ENCODE assay signal across 14 cellular contexts in the genomic region with DNA sequence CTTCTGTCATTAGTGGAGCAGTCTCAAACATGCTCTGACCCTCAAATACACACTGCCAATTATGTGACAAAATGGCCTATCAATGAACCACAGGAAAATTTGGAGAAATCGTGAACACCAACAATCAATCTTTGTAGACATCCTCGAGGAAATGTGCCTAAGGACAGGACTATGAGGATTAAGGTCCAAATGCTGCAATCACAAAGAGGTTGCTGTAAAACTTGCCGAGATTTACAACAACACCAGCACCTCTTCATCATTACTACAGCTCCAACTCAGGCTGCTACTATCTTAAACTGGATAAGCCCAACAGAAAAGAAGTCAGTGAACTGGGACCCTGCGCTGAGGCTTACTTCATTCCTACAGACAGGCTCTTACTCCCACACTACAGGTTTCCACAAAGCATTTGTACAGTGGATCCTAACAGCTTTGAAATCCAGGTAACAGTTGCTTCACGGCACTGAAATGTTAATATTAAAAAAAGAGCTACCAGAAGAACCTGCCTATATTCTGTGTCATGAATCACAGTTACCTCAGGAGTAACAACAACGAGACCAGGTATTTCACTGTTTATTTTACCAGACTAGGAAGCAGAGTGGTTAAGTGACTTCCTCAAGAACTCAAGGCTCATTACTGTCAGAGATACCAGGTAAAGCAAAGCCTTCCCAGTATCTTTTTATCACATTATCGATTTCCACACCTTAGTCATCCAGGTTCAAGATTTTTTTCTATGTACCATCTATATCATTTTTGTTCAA. TPM values are rescaled to one million over a fixed set of nuclear protein-coding genes. Genes with fewer than 3 reads are reported as not detected.
DNase-seq lines count a peak whose midpoint lies in the region; ATAC-seq, FAIRE-seq and TF ChIP-seq lines count a peak whose summit lies in the region.
"Had no signal": no experiment of that assay in that cellular context is flagged by ENCODE, and none has a peak within 500 bp of the region (broad histone marks: within the 10 kb centered on the region; RNA-seq: fewer than 3 reads in every experiment).

No MANE protein-coding gene starts in this region.

- DNase-seq in WTC11 (ENCODE audit: low spot score) (no peak), keratinocyte (ENCODE audit: low read depth, low spot score) (no peak), renal cortical epithelial cell (ENCODE audit: low read depth) (peak; percentile 60), Ammon's horn (ENCODE audit: low spot score) (no peak), LoVo (ENCODE audit: low spot score) (no peak)
- DNase-seq in activated CD4-positive, alpha-beta T cell treated with anti-CD3 and anti-CD28 coated beads, Interleukin-2, amount 50 U/mL, for 48 hours, result no peak
- DNase-seq: amygdala; COR-L47; stimulated activated CD4-positive, alpha-beta T cell treated with anti-CD3 and anti-CD28 coated beads, Interleukin-15, amount 100 ng/mL, for 24 hours had no signal

- no peak overlapping the region for H3K4me3 Mint-ChIP-seq in WTC11
- H3K4me3 Mint-ChIP-seq: T-helper 1 cell treated with Interleukin-12 subunit alpha and Interleukin-12 subunit beta and Interleukin-4 antibody, amounts not matched to agents 30 μg/mL and 1 μg/mL, for 36 hours had no signal

- peaks cover 13% of the 10 kb centered on the region; the same call in 1 of the 2 replicates for H3F3A ChIP-seq in DOHH2 (ENCODE audit: control insufficient read depth, insufficient read depth)

- no peak overlapping the region for H3K9ac ChIP-seq in keratinocyte (ENCODE audit: control insufficient read depth, extremely low read depth, insufficient read depth, low read length)
- H3K9ac ChIP-seq: KMS-11 had no signal

- H3K36me3 ChIP-seq in DOHH2 (ENCODE audit: control insufficient read depth, low read length) (peaks cover 20% of the 10 kb centered on the region), keratinocyte (ENCODE audit: control insufficient read depth in 2 of 2, extremely low read depth in 1 of 2, insufficient read depth in 2 of 2, low read length in 2 of 2) (peaks cover 0 to 3% of the 10 kb centered on the region in 2 experiments)
- H3K36me3 ChIP-seq: HAP-1 had no signal

- no peaks in the 10 kb centered on the region for H3K9me3 ChIP-seq in DOHH2 (ENCODE audit: control insufficient read depth, insufficient read depth, low read length)
- H3K9me3 ChIP-seq in keratinocyte (ENCODE audit: control insufficient read depth, low read depth, low read length), result no peaks in the 10 kb centered on the region
- H3K9me3 ChIP-seq: HAP-1 had no signal

- H3K4me1 ChIP-seq in DOHH2 (ENCODE audit: control insufficient read depth, low read length) (peaks cover 61% of the 10 kb centered on the region), keratinocyte (ENCODE audit: control insufficient read depth, extremely low read depth, insufficient read depth, low read length) (peaks cover 31% of the 10 kb centered on the region)

- peak overlapping the region; percentile 24 for H3K27ac Mint-ChIP-seq in WTC11

- H2AFZ ChIP-seq in keratinocyte (ENCODE audit: control insufficient read depth, low read length), result no peak overlapping the region

- H3K36me3 Mint-ChIP-seq in WTC11, result peaks cover 2% of the 10 kb centered on the region

- H3K4me2 ChIP-seq in DOHH2 (ENCODE audit: low read length) (peak overlapping the region; percentile 59), keratinocyte (ENCODE audit: control insufficient read depth, extremely low read depth, insufficient read depth, low read depth, low read length) (no peak overlapping the region)
- H3K4me2 ChIP-seq: KMS-11 had no signal

- peak overlapping the region; percentile 32 for H3K4me3 ChIP-seq in DOHH2 (ENCODE audit: low read length)
- H3K4me3 ChIP-seq in keratinocyte (ENCODE audit: control insufficient read depth in 2 of 3, extremely low read depth in 1 of 3, insufficient read depth in 2 of 3, low read depth in 1 of 3, low read length in 3 of 3), result no peak overlapping the region
- H3K4me3 ChIP-seq: HAP-1 had no signal

- no peaks in the 10 kb centered on the region for H3K27me3 ChIP-seq in DOHH2 (ENCODE audit: control insufficient read depth, low read length)
- no peaks in the 10 kb centered on the region for H3K27me3 ChIP-seq in keratinocyte (ENCODE audit: control insufficient read depth, extremely low read depth, insufficient read depth, low read length)

- peak; percentile 92 for FAIRE-seq in keratinocyte (lab: Jason Lieb, UNC)

- TF ChIP-seq CTCF in DOHH2 (IDR thresholded peaks at IDR 0.05; ENCODE audit: low read depth, low read length, poor library complexity, severe bottlenecking), result no peak
- TF ChIP-seq CTCF in WTC11 (IDR thresholded peaks at IDR 0.05), result no peak
- TF ChIP-seq CTCF in keratinocyte (optimal IDR thresholded peaks at IDR 0.05 in 1 of 3, IDR thresholded peaks at IDR 0.05 in 1 of 3, conservative IDR thresholded peaks at IDR 0.05 in 1 of 3; ENCODE audit: extremely low read depth in 1 of 3, insufficient read depth in 2 of 3, low read length in 3 of 3), result no peak

- H3K9me3 Mint-ChIP-seq in WTC11, result no peaks in the 10 kb centered on the region
- H3K9me3 Mint-ChIP-seq: T-helper 1 cell treated with Interleukin-12 subunit alpha and Interleukin-12 subunit beta and Interleukin-4 antibody, amounts not matched to agents 30 μg/mL and 1 μg/mL, for 36 hours had no signal

- peaks cover 49% of the 10 kb centered on the region for H3K4me1 Mint-ChIP-seq in WTC11

- H4K20me1 ChIP-seq in DOHH2 (ENCODE audit: control insufficient read depth, insufficient read depth, low read depth, low read length), result peaks cover 11% of the 10 kb centered on the region; the same call in 1 of the 2 replicates
- H4K20me1 ChIP-seq in keratinocyte (ENCODE audit: control insufficient read depth, extremely low read depth, insufficient read depth, low read length), result peaks cover 7% of the 10 kb centered on the region

- POLR2A ChIA-PET in WTC11 (lab: Charles Lee), result no interaction called here

- CTCF ChIA-PET in WTC11 (lab: Charles Lee), result interaction anchor here (0.6 to 1.2 kb wide), 2 partner anchors 10 to 137 kb away, joined by 3 read pairs; no protein-coding TSS in a partner anchor

- H3K79me2 ChIP-seq in DOHH2 (ENCODE audit: control insufficient read depth, low read length) (peaks cover 95% of the 10 kb centered on the region), keratinocyte (ENCODE audit: control insufficient read depth, insufficient read depth, low read length) (peaks cover 82% of the 10 kb centered on the region)

- dilution Hi-C loops in keratinocyte (cut with MboI; ENCODE audit: extremely low pct_ligation_motif_present, low sequenced_read_pairs), result no loop called here

- H3K9me2 ChIP-seq in DOHH2 (replicated peaks; ENCODE audit: control insufficient read depth, low read length), result no peaks in the 10 kb centered on the region

- H3K27ac ChIP-seq in DOHH2 (ENCODE audit: low read depth, low read length), result peak overlapping the region; percentile 59
- no peak overlapping the region for H3K27ac ChIP-seq in keratinocyte (ENCODE audit: control insufficient read depth, insufficient read depth, low read length)
- H3K27ac ChIP-seq: KMS-11 had no signal

- no peaks in the 10 kb centered on the region for H3K27me3 Mint-ChIP-seq in WTC11 (ENCODE audit: low read depth)

- H3K9me1 ChIP-seq in keratinocyte (ENCODE audit: control insufficient read depth, extremely low read depth, insufficient read depth, low read length), result peaks cover 4% of the 10 kb centered on the region

- ATAC-seq in WTC11 (no peak), GM18870 (IDR thresholded peaks at IDR 0.05; ENCODE audit: unreplicated experiment) (no peak)

TF ChIP-seq in WTC11, 78 proteins besides CTCF, POLR2A, EP300 and RAD21:
- TF ChIP-seq ZBTB21 (CRISPR knock-in tag; IDR thresholded peaks at IDR 0.05; ENCODE audit: borderline replicate concordance) (no peak), KAT7 (CRISPR knock-in tag; IDR thresholded peaks at IDR 0.05; ENCODE audit: borderline replicate concordance) (no peak), HMGXB4 (CRISPR knock-in tag; IDR thresholded peaks at IDR 0.05) (no peak), MLX (CRISPR knock-in tag; IDR thresholded peaks at IDR 0.05) (no peak), TEAD1 (CRISPR knock-in tag; IDR thresholded peaks at IDR 0.05) (no peak)

RNA-seq across cellular contexts. Expression of gene CACUL1, which starts 23.9 kb away (rescaled TPM):
- 37.1 to 41.5 TPM (median 38.4 TPM) in 3 replicates for total RNA-seq in WTC11 (2021)
- 19.5 to 36.5 TPM (median 20.1 TPM) in 3 replicates for polyA plus RNA-seq in keratinocyte
- 17.7 TPM for polyA plus RNA-seq in keratinocyte (2011; ENCODE audit: low read depth)
- 12.9 and 20.4 TPM in 2 replicates for polyA plus RNA-seq in keratinocyte (2011; cell fraction: cytosol; rRNA removed)
- polyA plus RNA-seq in keratinocyte (2011; cell fraction: nucleus; rRNA removed), result 18.4 and 21.2 TPM in 2 replicates
- polyA plus RNA-seq in keratinocyte (2012; ENCODE audit: low replicate concordance), result 16.3 and 21.8 TPM in 2 replicates
- 13.2 to 43.8 TPM (median 20.9 TPM) in 3 replicates for polyA minus RNA-seq in keratinocyte
- polyA minus RNA-seq in keratinocyte (2011; cell fraction: cytosol; rRNA and poly(A)+ RNA removed), result 27.2 TPM
- polyA minus RNA-seq in keratinocyte (2011; cell fraction: nucleus; rRNA and poly(A)+ RNA removed), result 29.6 and 42.8 TPM in 2 replicates
- total RNA-seq in renal cortical epithelial cell, result 32.8 and 35.4 TPM in 2 replicates
